12 cellular contexts compared by ENCODE assay signal in genomic region chr22:18577848-18578247, GRCh38. TPM values are rescaled to one million over a fixed set of nuclear protein-coding genes. Genes with fewer than 3 reads are reported as not detected.
DNase-seq lines count a peak whose midpoint lies in the region; ATAC-seq and TF ChIP-seq lines count a peak whose summit lies in the region.
"Not testable (repeated sequence)": the region's sequence is repeated elsewhere in the genome, so short reads cannot be mapped to it uniquely, and the experiment has no call there.
"Had no signal": no experiment of that assay in that cellular context is flagged by ENCODE, and none has a peak within 500 bp of the region (broad histone marks: within the 10 kb centered on the region; RNA-seq: fewer than 3 reads in every experiment).

No MANE protein-coding gene starts in this region.

- not testable (repeated sequence) for H4K20me1 ChIP-seq in OCI-LY7 (ENCODE audit: insufficient read depth, low read length)

- not testable (repeated sequence) for H3K4me1 Mint-ChIP-seq in memory B cell

- not testable (repeated sequence) for BruUV-seq in OCI-LY7 (replicated peaks; lab: Mats Ljungman, UMichigan)

- peak; percentile 14 for DNase-seq in OCI-LY7 (ENCODE audit: low spot score)
- DNase-seq in activated T-cell treated with anti-CD3 and anti-CD28 coated beads for 1 hour (ENCODE audit: low read depth): peak; percentile 15
- DNase-seq in fibroblast of villous mesenchyme (ENCODE audit: low read depth): peak; percentile 39
- not testable (repeated sequence) for DNase-seq in memory B cell (ENCODE audit: low spot score in 2 of 2)
- DNase-seq in stimulated activated CD8-positive, alpha-beta memory T cell treated with anti-CD3 and anti-CD28 coated beads, Interleukin-15, amount 100 ng/mL, for 1 hour (ENCODE audit: low read depth): peak; percentile 0

- H3K4me1 ChIP-seq in OCI-LY7 (ENCODE audit: insufficient read depth, low read length, poor library complexity, severe bottlenecking): not testable (repeated sequence)

- not testable (repeated sequence) for H3K27ac ChIP-seq in OCI-LY7 (ENCODE audit: low read depth, low read length, poor library complexity, severe bottlenecking)

- H3K9me3 ChIP-seq in OCI-LY7 (ENCODE audit: low read length): not testable (repeated sequence)

- H3K36me3 ChIP-seq in OCI-LY7 (ENCODE audit: insufficient read depth, low read length): not testable (repeated sequence)

- ATAC-seq in GM18502 (IDR thresholded peaks at IDR 0.05; ENCODE audit: poor library complexity, unreplicated experiment): peak; percentile 86
- ATAC-seq in GM21529 (IDR thresholded peaks at IDR 0.05; ENCODE audit: unreplicated experiment): peak; percentile 55
- peak; percentile 73 for ATAC-seq in HG03039 (IDR thresholded peaks at IDR 0.05; ENCODE audit: unreplicated experiment)
- ATAC-seq in memory B cell (ENCODE audit: low read depth): peak; percentile 87

- POLR2A ChIA-PET in OCI-LY7 (lab: Charles Lee): not testable (repeated sequence)

- H3K9me3 Mint-ChIP-seq in memory B cell: not testable (repeated sequence)

- peak overlapping the region; percentile 29 for H3K4me3 ChIP-seq in OCI-LY7 (ENCODE audit: low read depth, low read length, poor library complexity, severe bottlenecking)
- H3K4me3 ChIP-seq in fibroblast of villous mesenchyme (ENCODE audit: low read depth, low read length): peak overlapping the region; percentile 41

- not testable (repeated sequence) for H3K9me2 ChIP-seq in OCI-LY7 (ENCODE audit: insufficient read depth, low read length)

- TF ChIP-seq CTCF in OCI-LY7 (conservative IDR thresholded peaks at IDR 0.05; ENCODE audit: low read length); fibroblast of villous mesenchyme (IDR thresholded peaks at IDR 0.05; ENCODE audit: insufficient read depth, low read depth, low read length): not testable (repeated sequence)

- intact Hi-C loops in OCI-LY7 (cut with micrococcal nuclease; ENCODE audit: unreplicated experiment): not testable (repeated sequence)

- not testable (repeated sequence) for H3K27me3 Mint-ChIP-seq in memory B cell

- H3K27ac Mint-ChIP-seq in memory B cell: not testable (repeated sequence)

- not testable (repeated sequence) for H3K36me3 Mint-ChIP-seq in memory B cell

- not testable (repeated sequence) for H3K4me2 ChIP-seq in OCI-LY7 (ENCODE audit: low read length)

- CTCF ChIA-PET in OCI-LY7 (lab: Charles Lee; ENCODE audit: unreplicated experiment): not testable (repeated sequence)

- H2AFZ ChIP-seq in OCI-LY7 (ENCODE audit: low read length): not testable (repeated sequence)

- not testable (repeated sequence) for H3K79me2 ChIP-seq in OCI-LY7 (ENCODE audit: insufficient read depth, low read depth, low read length)

- not testable (repeated sequence) for H3K4me3 Mint-ChIP-seq in memory B cell

RNA-seq across cellular contexts. Expression of gene RIMBP3, which starts 33.9 kb away (rescaled TPM):
- total RNA-seq in OCI-LY7 (2014; rRNA removed; shearing (Covaris generic)): 1.3 and 1.8 TPM in 2 replicates
- total RNA-seq in OCI-LY7 (2022) (1.8 and 2.1 TPM in 2 replicates), fibroblast of villous mesenchyme (0.64 and 1.3 TPM in 2 replicates)

RNA-seq across cellular contexts. Expression of gene TMEM191B, which starts 50.2 kb away (rescaled TPM):
- 0.88 and 4.3 TPM in 2 replicates for total RNA-seq in OCI-LY7 (2014; rRNA removed; shearing (Covaris generic))
- total RNA-seq in OCI-LY7 (2022): 0.50 and 2.4 TPM in 2 replicates
- 1.3 and 2.3 TPM in 2 replicates for total RNA-seq in fibroblast of villous mesenchyme
- total RNA-seq: vagina had no signal

RNA-seq across cellular contexts. Expression of gene GGTLC3, which starts 59.9 kb away (rescaled TPM):
- 0.98 TPM in 1 of 2 replicates, not detected in the other for total RNA-seq in OCI-LY7 (2014; rRNA removed; shearing (Covaris generic))
- total RNA-seq in OCI-LY7 (2022): not detected in 2 replicates
- total RNA-seq in fibroblast of villous mesenchyme: not detected in 2 replicates
- total RNA-seq: activated CD4-positive, alpha-beta memory T cell treated with anti-CD3 and anti-CD28 coated beads, Interleukin-2, amount 10 ng/mL, durations not matched to agents 7 days and 5 days; mesothelial cell of epicardium; renal cortical epithelial cell; vagina had no signal
